In genomic region chr20:50194831-50195523, GRCh38 we compare ENCODE assay signal across 8 cellular contexts. TPM values are rescaled to one million over a fixed set of nuclear protein-coding genes. Genes with fewer than 3 reads are reported as not detected.
DNase-seq lines count a peak whose midpoint lies in the region; ATAC-seq, FAIRE-seq and TF ChIP-seq lines count a peak whose summit lies in the region.

No MANE protein-coding gene starts in this region.

- peak overlapping the region; percentile 68 for H3K4me3 Mint-ChIP-seq in CD4-positive, alpha-beta T cell
- H3K4me3 Mint-ChIP-seq in osteocyte (ENCODE audit: unreplicated experiment), result peak overlapping the region; percentile 90

- CTCF ChIA-PET in CD4-positive, alpha-beta T cell (lab: Charles Lee), result no interaction called here

- intact Hi-C loops in CD4-positive, alpha-beta T cell (cut with DNase I, micrococcal nuclease), result loop anchor here in 1 of 2 experiments (5.0 to 10.0 kb wide), 2 partner anchors 192 to 740 kb away; partner anchors contain the start of gene ADNP
- intact Hi-C loops in dorsolateral prefrontal cortex (cut with DNase I), result loop anchor here in 1 of 2 donors (5.0 kb wide), 1 partner anchor 212 kb away; no protein-coding TSS in a partner anchor

- no peak overlapping the region for H3K27ac ChIP-seq in CD4-positive, alpha-beta T cell (ENCODE audit: low read depth, low read length)
- H3K27ac ChIP-seq in dorsolateral prefrontal cortex, result peak overlapping the region in 37 of 59 donors; percentile 26 to 99 (median 96)

- POLR2A ChIA-PET in CD4-positive, alpha-beta T cell (lab: Charles Lee), result no interaction called here

- no peak for DNase-seq in CD4-positive, alpha-beta T cell
- DNase-seq in OCI-M1 (lab: John Stamatoyannopoulos, UW) (peak; percentile 53), dorsolateral prefrontal cortex (no peak), osteocyte (ENCODE audit: extremely low spot score, unreplicated experiment) (no peak), RCC 7860 (ENCODE audit: low spot score) (no peak), cerebellum (ENCODE audit: low spot score) (no peak)

- no peaks in the 10 kb centered on the region for H3K9me3 Mint-ChIP-seq in CD4-positive, alpha-beta T cell
- H3K9me3 Mint-ChIP-seq in osteocyte (ENCODE audit: unreplicated experiment), result peaks cover 5% of the 10 kb centered on the region

- H3K27ac Mint-ChIP-seq in CD4-positive, alpha-beta T cell, result no peak overlapping the region
- H3K27ac Mint-ChIP-seq in osteocyte (ENCODE audit: unreplicated experiment), result peak overlapping the region; percentile 23

- no peaks in the 10 kb centered on the region for H3K9me3 ChIP-seq in CD4-positive, alpha-beta T cell (ENCODE audit: control insufficient read depth, low read length)

- no peak for FAIRE-seq in RCC 7860 (lab: Jason Lieb, UNC)

- no peaks in the 10 kb centered on the region for H3K27me3 ChIP-seq in CD4-positive, alpha-beta T cell (ENCODE audit: control insufficient read depth, insufficient read depth, low read length)
- peaks cover 0 to 31% (median 0%) of the 10 kb centered on the region in 45 donors for H3K27me3 ChIP-seq in dorsolateral prefrontal cortex

- TF ChIP-seq CTCF in CD4-positive, alpha-beta T cell (IDR thresholded peaks at IDR 0.05), result no peak
- no peak for TF ChIP-seq CTCF in dorsolateral prefrontal cortex (IDR thresholded peaks at IDR 0.05 in 54 of 56, conservative IDR thresholded peaks at IDR 0.05 in 2 of 56; ENCODE audit: low read depth in 1 of 56, partially characterized antibody in 56 of 56)
- TF ChIP-seq CTCF in osteocyte (IDR thresholded peaks at IDR 0.05), result no peak

- ATAC-seq in CD4-positive, alpha-beta T cell (ENCODE audit: poor library complexity), result no peak
- ATAC-seq in HG03025 (IDR thresholded peaks at IDR 0.05; ENCODE audit: low FRiP score, unreplicated experiment) (no peak), GM21576 (IDR thresholded peaks at IDR 0.05; ENCODE audit: unreplicated experiment) (no peak)

- H3K4me3 ChIP-seq in dorsolateral prefrontal cortex, result peak overlapping the region in 31 of 59 donors; percentile 58 to 86 (median 77)

- H3K36me3 Mint-ChIP-seq in CD4-positive, alpha-beta T cell (ENCODE audit: low read depth), result peaks cover 10% of the 10 kb centered on the region
- H3K36me3 Mint-ChIP-seq in osteocyte (ENCODE audit: unreplicated experiment), result peaks cover 24% of the 10 kb centered on the region

- H3K27me3 Mint-ChIP-seq in CD4-positive, alpha-beta T cell, result no peaks in the 10 kb centered on the region
- no peaks in the 10 kb centered on the region for H3K27me3 Mint-ChIP-seq in osteocyte (ENCODE audit: unreplicated experiment)

- H3K4me1 Mint-ChIP-seq in CD4-positive, alpha-beta T cell (ENCODE audit: low read depth), result peaks cover 21% of the 10 kb centered on the region
- peaks cover 29% of the 10 kb centered on the region for H3K4me1 Mint-ChIP-seq in osteocyte (ENCODE audit: unreplicated experiment)

RNA-seq across cellular contexts. Expression of gene CEBPB, which starts 4.3 kb away (rescaled TPM):
- 10 to 100 TPM; 40.7 to 43.9 TPM for total RNA-seq in CD4-positive, alpha-beta T cell
- 100 to 1,000 TPM in 1 of 120 experiments, 10 to 100 TPM in 119; 14.0 to 106 (median 35.0) TPM for total RNA-seq in dorsolateral prefrontal cortex
- total RNA-seq in osteocyte, result 59.1 and 60.7 TPM in 2 replicates
- total RNA-seq in cerebellum, result 1.7 TPM

RNA-seq across cellular contexts. Expression of gene PEDS1, which starts 41.5 kb away (rescaled TPM):
- 10 to 100 TPM; 21.3 to 21.9 TPM for total RNA-seq in CD4-positive, alpha-beta T cell
- 10 to 100 TPM; 14.7 to 51.9 (median 24.0) TPM for total RNA-seq in dorsolateral prefrontal cortex
- 61.2 and 63.7 TPM in 2 replicates for total RNA-seq in osteocyte
- total RNA-seq in cerebellum, result 8.6 TPM
